ENCODE assay signal across 8 cellular contexts in genomic region chr2:85601771-85602475, GRCh38. TPM values are rescaled to one million over a fixed set of nuclear protein-coding genes. Genes with fewer than 3 reads are reported as not detected.
A peak's percentile ranks its signal among the peaks of the same experiment; 100 is the strongest.
DNase-seq lines count a peak whose midpoint lies in the region; ATAC-seq and TF ChIP-seq lines count a peak whose summit lies in the region.

No MANE protein-coding gene starts in this region.

- H3K36me3 Mint-ChIP-seq in activated T-cell treated with anti-CD3 and anti-CD28 coated beads, Interleukin-2, amount 50 U/mL, for 72 hours (ENCODE audit: insufficient read depth in 2 of 2), result no peaks in the 10 kb centered on the region

- peak; percentile 26 to 31 for ATAC-seq in activated T-cell treated with anti-CD3 and anti-CD28 coated beads, Interleukin-2, amount 50 U/mL, for 72 hours (replicated peaks in 1 of 2)
- ATAC-seq in HG02870 (IDR thresholded peaks at IDR 0.05; ENCODE audit: unreplicated experiment) (peak; percentile 39), upper lobe of left lung (ENCODE audit: low FRiP score in 2 of 2) (peak; percentile 27 to 86)

- peaks cover 6% of the 10 kb centered on the region for H3K79me2 ChIP-seq in mesendoderm (ENCODE audit: control insufficient read depth, insufficient read depth, low read length)

- H3K9me3 Mint-ChIP-seq in activated T-cell treated with anti-CD3 and anti-CD28 coated beads, Interleukin-2, amount 50 U/mL, for 72 hours, result no peaks in the 10 kb centered on the region

- H3K4me3 Mint-ChIP-seq in activated T-cell treated with anti-CD3 and anti-CD28 coated beads, Interleukin-2, amount 50 U/mL, for 72 hours, result peak overlapping the region; percentile 75 to 87

- no peaks in the 10 kb centered on the region for H3K9me3 ChIP-seq in effector memory CD4-positive, alpha-beta T cell (ENCODE audit: control insufficient read depth, low read length)
- no peaks in the 10 kb centered on the region for H3K9me3 ChIP-seq in upper lobe of left lung

- peak overlapping the region; percentile 92 for H3K9ac ChIP-seq in mesendoderm (ENCODE audit: low read length)

- H2BK5ac ChIP-seq in mesendoderm (ENCODE audit: low read length), result no peak overlapping the region

- no peaks in the 10 kb centered on the region for H3K27me3 ChIP-seq in effector memory CD4-positive, alpha-beta T cell (replicated peaks; ENCODE audit: control insufficient read depth, insufficient read depth, low read length, poor library complexity, severe bottlenecking)
- H3K27me3 ChIP-seq in mesendoderm (ENCODE audit: insufficient read depth, low read length, poor library complexity) (no peaks in the 10 kb centered on the region), upper lobe of left lung (no peaks in the 10 kb centered on the region)

- H3K36me3 ChIP-seq in effector memory CD4-positive, alpha-beta T cell (ENCODE audit: control insufficient read depth, insufficient read depth, low read length), result peaks cover 26% of the 10 kb centered on the region
- H3K36me3 ChIP-seq in mesendoderm (ENCODE audit: control insufficient read depth, insufficient read depth, low read length), result peaks cover 8% of the 10 kb centered on the region
- peaks cover 8 to 37% (median 21%) of the 10 kb centered on the region in 4 donors for H3K36me3 ChIP-seq in upper lobe of left lung

- TF ChIP-seq CTCF in upper lobe of left lung (IDR thresholded peaks at IDR 0.05), result no peak

- no peak overlapping the region for H3K4ac ChIP-seq in mesendoderm (ENCODE audit: low read depth, low read length)

- H3K56ac ChIP-seq in mesendoderm (ENCODE audit: low read length), result peak overlapping the region; percentile 98

- peak overlapping the region; percentile 92 for H3K4me2 ChIP-seq in mesendoderm (ENCODE audit: low read length)

- H3K18ac ChIP-seq in mesendoderm (ENCODE audit: low read length), result peak overlapping the region; percentile 6

- peaks cover 51% of the 10 kb centered on the region for H3K4me1 Mint-ChIP-seq in activated T-cell treated with anti-CD3 and anti-CD28 coated beads, Interleukin-2, amount 50 U/mL, for 72 hours (ENCODE audit: low read depth)

- H3K4me1 ChIP-seq in effector memory CD4-positive, alpha-beta T cell (ENCODE audit: control insufficient read depth, insufficient read depth, low read length, poor library complexity, severe bottlenecking), result peaks cover 13% of the 10 kb centered on the region
- H3K4me1 ChIP-seq in mesendoderm (ENCODE audit: control insufficient read depth, low read depth, low read length), result peaks cover 4% of the 10 kb centered on the region
- H3K4me1 ChIP-seq in upper lobe of left lung, result peaks cover 39 to 63% (median 46%) of the 10 kb centered on the region in 4 donors

- H3K4me3 ChIP-seq in effector memory CD4-positive, alpha-beta T cell (ENCODE audit: insufficient read depth, low read depth, low read length, poor library complexity, severe bottlenecking), result peak overlapping the region; percentile 80
- H3K4me3 ChIP-seq in mesendoderm (ENCODE audit: low read length), result peak overlapping the region; percentile 67
- H3K4me3 ChIP-seq in upper lobe of left lung, result peak overlapping the region; percentile 42 to 80 (median 67)

- H2AK5ac ChIP-seq in mesendoderm (ENCODE audit: low read length), result no peak overlapping the region

- no peaks in the 10 kb centered on the region for H3K27me3 Mint-ChIP-seq in activated T-cell treated with anti-CD3 and anti-CD28 coated beads, Interleukin-2, amount 50 U/mL, for 72 hours (ENCODE audit: low read depth)

- no peak overlapping the region for H4K5ac ChIP-seq in mesendoderm (ENCODE audit: low read length)

- no peak for TF ChIP-seq POLR2A in upper lobe of left lung (IDR thresholded peaks at IDR 0.05)

- TF ChIP-seq EP300 in upper lobe of left lung (IDR thresholded peaks at IDR 0.05), result no peak

- no peak for DNase-seq in activated T-cell treated with anti-CD3 and anti-CD28 coated beads, Interleukin-2, amount 50 U/mL, for 72 hours
- no peak for DNase-seq in activated T-cell treated with anti-CD3 and anti-CD28 coated beads, Interleukin-2, amount 50 U/mL, for 48 hours
- peak; percentile 71 for DNase-seq in RPMI7951 (ENCODE audit: low read depth)
- no peak for DNase-seq in effector memory CD4-positive, alpha-beta T cell
- peak; percentile 44 for DNase-seq in mesendoderm
- peak in 1 of 2 donors; percentile 77 for DNase-seq in upper lobe of left lung
- DNase-seq in stimulated activated CD4-positive, alpha-beta T cell treated with anti-CD3 and anti-CD28 coated beads, Interleukin-2, amount 100 ng/mL, for 48 hours, result no peak

- H4K8ac ChIP-seq in mesendoderm (ENCODE audit: low read depth, low read length), result no peak overlapping the region

- H3K79me1 ChIP-seq in mesendoderm (ENCODE audit: low read length), result peaks cover 18% of the 10 kb centered on the region

- no peak overlapping the region for H2BK120ac ChIP-seq in mesendoderm (ENCODE audit: low read depth, low read length)

- no CpG with 5 or more reads among the region's 36 CpGs for WGBS in mesendoderm (ENCODE audit: extremely low coverage, insufficient coverage, low lambda C conversion rate)
- 7 to 18% methylated on average over 6 to 18 of the region's 36 CpGs for WGBS in upper lobe of left lung, 2 donors

- H3K27ac Mint-ChIP-seq in activated T-cell treated with anti-CD3 and anti-CD28 coated beads, Interleukin-2, amount 50 U/mL, for 72 hours, result no peak overlapping the region

- no peak overlapping the region for H3K23ac ChIP-seq in mesendoderm (ENCODE audit: low read length)

- peak overlapping the region; percentile 70 for H3K27ac ChIP-seq in effector memory CD4-positive, alpha-beta T cell (ENCODE audit: insufficient read depth, low read length, poor library complexity, severe bottlenecking)
- H3K27ac ChIP-seq in mesendoderm (ENCODE audit: low read depth, low read length), result no peak overlapping the region
- peak overlapping the region; percentile 87 to 92 (median 92) for H3K27ac ChIP-seq in upper lobe of left lung

- H2BK15ac ChIP-seq in mesendoderm (replicated peaks; ENCODE audit: low read depth), result no peak overlapping the region

RNA-seq across cellular contexts. Expression of gene TMEM150A, which starts 0.6 kb away (rescaled TPM):
- total RNA-seq in activated T-cell treated with anti-CD3 and anti-CD28 coated beads, Interleukin-2, amount 50 U/mL, for 72 hours, result 1 to 10 TPM; 3.5 to 4.1 TPM
- 5.5 and 6.2 TPM in 2 replicates for total RNA-seq in RPMI7951 (2014; rRNA removed; shearing (Covaris generic))
- polyA plus RNA-seq in mesendoderm (2013, experiment 1 of 2), result 19.3 TPM
- polyA plus RNA-seq in mesendoderm (2013, experiment 2 of 2), result 18.8 TPM
- total RNA-seq in upper lobe of left lung, result 10 to 100 TPM; 18.9 to 45.8 (median 32.0) TPM

RNA-seq across cellular contexts. Expression of gene RNF181, which starts 6.4 kb away (rescaled TPM):
- 100 to 1,000 TPM; 114 to 129 TPM for total RNA-seq in activated T-cell treated with anti-CD3 and anti-CD28 coated beads, Interleukin-2, amount 50 U/mL, for 72 hours
- 359 and 388 TPM in 2 replicates for total RNA-seq in RPMI7951 (2014; rRNA removed; shearing (Covaris generic))
- polyA plus RNA-seq in mesendoderm (2013, experiment 1 of 2), result 212 TPM
- 210 TPM for polyA plus RNA-seq in mesendoderm (2013, experiment 2 of 2)
- total RNA-seq in upper lobe of left lung, result 100 to 1,000 TPM in 4 of 6 donors, 10 to 100 TPM in 2; 81.7 to 164 (median 108) TPM

RNA-seq across cellular contexts. Expression of gene C2orf68, which starts 9.9 kb away (rescaled TPM):
- total RNA-seq in activated T-cell treated with anti-CD3 and anti-CD28 coated beads, Interleukin-2, amount 50 U/mL, for 72 hours, result 10 to 100 TPM; 38.9 to 48.9 TPM
- total RNA-seq in RPMI7951 (2014; rRNA removed; shearing (Covaris generic)), result 20.0 and 27.9 TPM in 2 replicates
- 53.1 TPM for polyA plus RNA-seq in mesendoderm (2013, experiment 1 of 2)
- polyA plus RNA-seq in mesendoderm (2013, experiment 2 of 2), result 53.9 TPM
- 10 to 100 TPM; 24.6 to 46.1 (median 34.0) TPM for total RNA-seq in upper lobe of left lung

RNA-seq across cellular contexts. Expression of gene USP39, which starts 14.1 kb away (rescaled TPM):
- 10 to 100 TPM; 64.1 to 79.7 TPM for total RNA-seq in activated T-cell treated with anti-CD3 and anti-CD28 coated beads, Interleukin-2, amount 50 U/mL, for 72 hours
- total RNA-seq in RPMI7951 (2014; rRNA removed; shearing (Covaris generic)), result 76.4 and 77.8 TPM in 2 replicates
- polyA plus RNA-seq in mesendoderm (2013, experiment 1 of 2), result 77.6 TPM
- polyA plus RNA-seq in mesendoderm (2013, experiment 2 of 2), result 77.7 TPM
- 100 to 1,000 TPM in 1 of 6 donors, 10 to 100 TPM in 5; 36.8 to 176 (median 67.3) TPM for total RNA-seq in upper lobe of left lung

RNA-seq across cellular contexts. Expression of gene VAMP5, which starts 17.7 kb away (rescaled TPM):
- total RNA-seq in activated T-cell treated with anti-CD3 and anti-CD28 coated beads, Interleukin-2, amount 50 U/mL, for 72 hours, result 10 to 100 TPM; 73.3 to 78.9 TPM
- 25.7 and 33.6 TPM in 2 replicates for total RNA-seq in RPMI7951 (2014; rRNA removed; shearing (Covaris generic))
- polyA plus RNA-seq in mesendoderm (2013, experiment 1 of 2), result 15.9 TPM
- 14.8 TPM for polyA plus RNA-seq in mesendoderm (2013, experiment 2 of 2)
- 100 to 1,000 TPM in 1 of 6 donors, 10 to 100 TPM in 5; 20.5 to 105 (median 44.0) TPM for total RNA-seq in upper lobe of left lung

Comparison
In these comparisons a context has a peak if more than half of its experiments do, and no peak if none do; other contexts are left out.
1. DNase-seq: peak in RPMI7951 (single experiment) and mesendoderm (single experiment); none in activated T-cell treated with anti-CD3 and anti-CD28 coated beads, Interleukin-2, amount 50 U/mL, for 72 hours (0 of 2), activated T-cell treated with anti-CD3 and anti-CD28 coated beads, Interleukin-2, amount 50 U/mL, for 48 hours (0 of 2), effector memory CD4-positive, alpha-beta T cell (0 of 3) and stimulated activated CD4-positive, alpha-beta T cell treated with anti-CD3 and anti-CD28 coated beads, Interleukin-2, amount 100 ng/mL, for 48 hours (0 of 2).
2. Peak in every context shown above with its lines, with median percentiles within 50 percentile points of each other: ATAC-seq and H3K4me3 ChIP-seq.